33 cellular contexts compared by ENCODE assay signal in the genomic region with DNA sequence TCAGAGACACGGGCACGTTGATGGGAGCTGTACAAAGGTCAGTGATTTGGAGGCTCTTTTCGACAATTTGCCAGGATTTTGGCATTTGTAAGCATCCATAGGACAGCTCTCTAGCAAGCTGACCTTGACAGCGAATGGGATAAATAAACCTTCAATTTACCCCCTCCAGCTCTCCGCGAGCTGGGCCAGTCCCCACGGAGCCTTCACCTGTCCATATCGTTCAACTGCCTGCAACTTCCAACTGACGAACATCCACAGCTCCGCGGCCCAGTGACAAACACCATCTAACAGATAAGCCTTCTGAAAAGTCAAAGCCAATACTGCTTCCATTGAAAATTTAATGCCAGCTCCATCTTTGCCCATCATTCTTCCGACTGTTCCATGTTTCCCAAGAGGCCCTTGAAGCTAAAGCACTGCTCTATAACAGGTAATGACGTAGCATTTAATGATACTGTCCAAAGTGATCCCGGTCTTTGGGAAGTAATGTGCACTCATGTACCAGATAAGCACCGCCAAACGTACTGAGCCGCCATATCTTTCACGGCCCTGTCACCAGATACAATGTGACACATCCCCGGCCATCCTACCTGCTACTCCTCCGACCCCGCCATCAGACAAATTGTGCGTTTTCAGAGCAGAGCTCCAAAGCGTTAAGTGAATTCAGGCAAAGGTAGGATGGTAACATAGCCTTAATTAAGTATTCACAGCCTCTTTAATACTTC.
"Had no signal": no experiment of that assay in that cellular context is flagged by ENCODE, and none has a peak within 500 bp of the region (broad histone marks: within the 10 kb centered on the region; RNA-seq: fewer than 3 reads in every experiment).

No MANE protein-coding gene starts in this region.

- H3K9ac ChIP-seq: KMS-11, SK-N-SH had no signal

- H3K4me2 ChIP-seq: KMS-11, SK-N-SH had no signal

- H3K9me3 ChIP-seq: ascending aorta, SJSA1, SK-N-SH had no signal

- H3K4me1 Mint-ChIP-seq: activated CD4-positive, alpha-beta T cell treated with anti-CD3 and anti-CD28 coated beads, Interleukin-2, amount 10 ng/mL, durations not matched to agents 24 days and 14 days; activated naive CD8-positive, alpha-beta T cell treated with anti-CD3 and anti-CD28 coated beads, Interleukin-2, amount 10 ng/mL, durations not matched to agents 7 days and 5 days; activated T-helper 17 cell treated with anti-CD3 and anti-CD28 coated beads, Interleukin-2, amount 50 U/mL, for 72 hours had no signal

- H3K36me3 Mint-ChIP-seq: activated naive CD8-positive, alpha-beta T cell treated with anti-CD3 and anti-CD28 coated beads, Interleukin-2, amount 10 ng/mL, durations not matched to agents 7 days and 5 days had no signal

- H3K27me3 ChIP-seq: ascending aorta, cardiac muscle cell, SJSA1 had no signal

- H3K27me3 Mint-ChIP-seq: activated CD4-positive, alpha-beta T cell treated with anti-CD3 and anti-CD28 coated beads, Interleukin-2, amount 10 ng/mL, durations not matched to agents 24 days and 14 days; activated CD8-positive, alpha-beta T cell treated with anti-CD3 and anti-CD28 coated beads for 36 hours; activated naive CD8-positive, alpha-beta T cell treated with anti-CD3 and anti-CD28 coated beads, Interleukin-2, amount 10 ng/mL, durations not matched to agents 7 days and 5 days had no signal

- ATAC-seq: activated CD8-positive, alpha-beta T cell treated with anti-CD3 and anti-CD28 coated beads for 36 hours; activated T-cell treated with anti-CD3 and anti-CD28 coated beads, Interleukin-2, amount 50 U/mL, for 72 hours; activated T-helper 17 cell treated with anti-CD3 and anti-CD28 coated beads, Interleukin-2, amount 50 U/mL, for 72 hours; Panc1 had no signal

- H3K27ac Mint-ChIP-seq: activated CD4-positive, alpha-beta T cell treated with anti-CD3 and anti-CD28 coated beads, Interleukin-2, amount 10 ng/mL, durations not matched to agents 24 days and 14 days; activated CD8-positive, alpha-beta T cell treated with anti-CD3 and anti-CD28 coated beads for 36 hours; activated naive CD8-positive, alpha-beta T cell treated with anti-CD3 and anti-CD28 coated beads, Interleukin-2, amount 10 ng/mL, durations not matched to agents 7 days and 5 days; activated T-cell treated with anti-CD3 and anti-CD28 coated beads, Interleukin-2, amount 50 U/mL, for 72 hours; activated T-helper 17 cell treated with anti-CD3 and anti-CD28 coated beads, Interleukin-2, amount 50 U/mL, for 72 hours; T-helper 1 cell treated with Interleukin-12 subunit alpha and Interleukin-12 subunit beta and Interleukin-4 antibody, amounts not matched to agents 30 μg/mL and 1 μg/mL, for 36 hours; T-helper 2 cell treated with Interferon-gamma antibody and Interleukin-4, amounts not matched to agents 5 μg/mL and 100 μg/mL, for 36 hours had no signal

- H3K9me3 Mint-ChIP-seq: activated CD4-positive, alpha-beta T cell treated with anti-CD3 and anti-CD28 coated beads, Interleukin-2, amount 10 ng/mL, durations not matched to agents 24 days and 14 days; activated CD8-positive, alpha-beta T cell treated with anti-CD3 and anti-CD28 coated beads for 36 hours had no signal

- H3K4me3 Mint-ChIP-seq: activated CD4-positive, alpha-beta T cell treated with anti-CD3 and anti-CD28 coated beads, Interleukin-2, amount 10 ng/mL, durations not matched to agents 24 days and 14 days; activated CD8-positive, alpha-beta T cell treated with anti-CD3 and anti-CD28 coated beads for 36 hours; activated naive CD8-positive, alpha-beta T cell treated with anti-CD3 and anti-CD28 coated beads, Interleukin-2, amount 10 ng/mL, durations not matched to agents 7 days and 5 days; activated T-cell treated with anti-CD3 and anti-CD28 coated beads, Interleukin-2, amount 50 U/mL, for 72 hours; activated T-helper 17 cell treated with anti-CD3 and anti-CD28 coated beads, Interleukin-2, amount 50 U/mL, for 72 hours; T-helper 1 cell treated with Interleukin-12 subunit alpha and Interleukin-12 subunit beta and Interleukin-4 antibody, amounts not matched to agents 30 μg/mL and 1 μg/mL, for 36 hours; T-helper 2 cell treated with Interferon-gamma antibody and Interleukin-4, amounts not matched to agents 5 μg/mL and 100 μg/mL, for 36 hours had no signal

- H3K27ac ChIP-seq: ascending aorta, cardiac muscle cell, KMS-11, SJSA1 had no signal

- H3K36me3 ChIP-seq: ascending aorta, cardiac muscle cell, SJSA1 had no signal

- H3K4me3 ChIP-seq: ascending aorta, cardiac muscle cell, SJSA1 had no signal

- H3K4me1 ChIP-seq: ascending aorta, SJSA1 had no signal

- DNase-seq: activated CD4-positive, alpha-beta T cell treated with anti-CD3 and anti-CD28 coated beads, Interleukin-2, amount 10 ng/mL, durations not matched to agents 24 days and 14 days; activated CD4-positive, alpha-beta T cell treated with anti-CD3 and anti-CD28 coated beads, Interleukin-2, amount 50 U/mL, for 4 hours; activated CD8-positive, alpha-beta T cell treated with anti-CD3 and anti-CD28 coated beads for 36 hours; activated effector memory CD4-positive, alpha-beta T cell treated with anti-CD3 and anti-CD28 coated beads, Interleukin-2, amount 50 U/mL, for 16 hours; activated naive CD4-positive, alpha-beta T cell; activated naive CD4-positive, alpha-beta T cell treated with anti-CD3 and anti-CD28 coated beads, Interleukin-2, amount 50 U/mL, for 16 hours; activated naive CD8-positive, alpha-beta T cell treated with anti-CD3 and anti-CD28 coated beads, Interleukin-2, amount 10 ng/mL, durations not matched to agents 7 days and 5 days; activated T-cell treated with anti-CD3 and anti-CD28 coated beads, Interleukin-2, amount 50 U/mL, for 1 hour; activated T-cell treated with anti-CD3 and anti-CD28 coated beads, Interleukin-2, amount 50 U/mL, for 72 hours; amygdala; MM.1S; MV-4-11; NCI-H1092; NCI-H1436 treated with DMSO at 0.1 percent for 48 hours; NCI-H1694 treated with DMSO at 0.1 percent for 48 hours; NCI-H2029; NCI-H2107; NCI-H2171 treated with DMSO at 0.1 percent for 48 hours; NCI-H2227 treated with DMSO at 0.1 percent for 48 hours; NCI-H446; NCI-H510A treated with DMSO at 0.1 percent for 48 hours; NCI-H69; SHP77; SK-N-SH had no signal

- FAIRE-seq: TTC549 had no signal
